ENCODE assay signal across 12 cellular contexts in the genomic region with DNA sequence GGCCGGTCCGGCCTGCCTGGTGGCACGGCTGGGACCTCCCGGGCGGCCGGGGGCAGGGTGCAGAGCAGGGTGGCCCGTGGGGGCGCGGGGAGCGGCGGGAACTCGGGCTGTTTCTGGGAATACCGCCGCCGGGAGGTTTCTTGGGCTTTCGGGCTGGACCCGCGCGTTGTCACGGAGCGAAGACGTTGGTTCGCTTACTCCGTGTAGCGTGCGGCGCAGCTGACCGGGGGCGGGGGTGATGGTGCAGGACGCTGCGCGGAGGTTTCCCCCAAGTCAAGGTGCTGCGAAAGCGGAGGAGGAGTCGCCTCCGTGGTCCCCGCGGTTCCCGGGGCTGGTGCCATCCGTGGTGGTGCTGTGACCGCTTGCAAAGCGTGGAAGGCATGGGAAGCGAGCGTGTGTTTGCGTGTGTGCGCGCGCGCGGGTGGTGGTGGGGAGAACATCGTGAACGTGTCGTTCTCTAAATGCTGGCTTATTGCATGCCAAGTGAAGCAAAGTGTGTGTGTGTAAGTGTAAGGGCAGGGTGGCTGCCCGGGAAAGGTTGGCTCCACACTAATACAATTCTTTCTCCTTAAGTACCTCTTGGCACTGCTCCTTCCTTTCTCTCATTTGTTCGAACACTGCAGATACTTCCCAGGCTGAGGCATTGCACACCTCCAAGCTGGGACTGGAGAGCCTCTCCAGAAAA. TPM values are rescaled to one million over a fixed set of nuclear protein-coding genes. Genes with fewer than 3 reads are reported as not detected.
DNase-seq lines count a peak whose midpoint lies in the region; ATAC-seq and TF ChIP-seq lines count a peak whose summit lies in the region.
"Had no signal": no experiment of that assay in that cellular context is flagged by ENCODE, and none has a peak within 500 bp of the region (broad histone marks: within the 10 kb centered on the region; RNA-seq: fewer than 3 reads in every experiment).

No MANE protein-coding gene starts in this region.

- H3K4me3 Mint-ChIP-seq in CD4-positive, alpha-beta memory T cell, result peak overlapping the region in 6 of 8 donors; percentile 27 to 73 (median 54)
- H3K4me3 Mint-ChIP-seq in osteocyte (ENCODE audit: unreplicated experiment), result peak overlapping the region; percentile 62

- POLR2A ChIA-PET in CD4-positive, alpha-beta memory T cell (lab: Charles Lee; ENCODE audit: partially characterized antibody), result no interaction called here

- no peak for DNase-seq in CD4-positive, alpha-beta memory T cell
- DNase-seq in NCI-H2171 (lab: John Stamatoyannopoulos, UW), result peak; percentile 20
- DNase-seq in foreskin keratinocyte, result no peak
- no peak for DNase-seq in osteocyte (ENCODE audit: extremely low spot score, unreplicated experiment)
- DNase-seq in SHP77 treated with DMSO at 0.1 percent for 48 hours (lab: John Stamatoyannopoulos, UW), result no peak
- no peak for DNase-seq in H4 (ENCODE audit: low spot score)
- no peak for DNase-seq in NCI-H2227 treated with DMSO at 0.1 percent for 48 hours (lab: John Stamatoyannopoulos, UW)
- DNase-seq in EL, result no peak
- DNase-seq: DND-41 had no signal

- peaks cover 34 to 39% of the 10 kb centered on the region in 2 donors for H3K27me3 Mint-ChIP-seq in CD4-positive, alpha-beta memory T cell
- H3K27me3 Mint-ChIP-seq in osteocyte (ENCODE audit: unreplicated experiment), result peaks cover 44% of the 10 kb centered on the region

- intact Hi-C loops in CD4-positive, alpha-beta memory T cell (cut with micrococcal nuclease), result no loop called here

- CTCF ChIA-PET in CD4-positive, alpha-beta memory T cell (lab: Charles Lee; ENCODE audit: partially characterized antibody), result interaction anchor here (1.3 kb wide), 1 partner anchor 12 kb away, joined by 3 read pairs; no protein-coding TSS in a partner anchor

- no peaks in the 10 kb centered on the region for H3K9me3 ChIP-seq in CD4-positive, alpha-beta memory T cell (ENCODE audit: control insufficient read depth in 1 of 2, low read length in 2 of 2)
- H3K9me3 ChIP-seq: neutrophil had no signal

- H3K4me1 Mint-ChIP-seq in CD4-positive, alpha-beta memory T cell, result peaks cover 10 to 22% (median 14%) of the 10 kb centered on the region in 4 donors
- peaks cover 15% of the 10 kb centered on the region for H3K4me1 Mint-ChIP-seq in osteocyte (ENCODE audit: unreplicated experiment)

- TF ChIP-seq CTCF in foreskin keratinocyte (conservative IDR thresholded peaks at IDR 0.05), result no peak
- TF ChIP-seq CTCF in osteocyte (IDR thresholded peaks at IDR 0.05), result no peak

- no peaks in the 10 kb centered on the region for H3K4me1 ChIP-seq in CD4-positive, alpha-beta memory T cell (ENCODE audit: insufficient read depth, low read length)
- no peaks in the 10 kb centered on the region for H3K4me1 ChIP-seq in foreskin keratinocyte

- ATAC-seq in foreskin keratinocyte, result peak; percentile 29

- H3K27me3 ChIP-seq in CD4-positive, alpha-beta memory T cell (ENCODE audit: insufficient read depth, low read length), result peaks cover 13% of the 10 kb centered on the region
- H3K27me3 ChIP-seq in foreskin keratinocyte, result peaks cover 44% of the 10 kb centered on the region

- H3K4me3 ChIP-seq in CD4-positive, alpha-beta memory T cell (ENCODE audit: low read length in 2 of 2), result no peak overlapping the region

- H3K9me3 Mint-ChIP-seq in CD4-positive, alpha-beta memory T cell, result no peaks in the 10 kb centered on the region
- no peaks in the 10 kb centered on the region for H3K9me3 Mint-ChIP-seq in osteocyte (ENCODE audit: unreplicated experiment)

- peaks cover 0 to 4% of the 10 kb centered on the region in 2 donors for H3K36me3 Mint-ChIP-seq in CD4-positive, alpha-beta memory T cell
- no peaks in the 10 kb centered on the region for H3K36me3 Mint-ChIP-seq in osteocyte (ENCODE audit: unreplicated experiment)

- peak overlapping the region in 1 of 7 donors; percentile 30 for H3K27ac Mint-ChIP-seq in CD4-positive, alpha-beta memory T cell
- H3K27ac Mint-ChIP-seq in osteocyte (ENCODE audit: unreplicated experiment), result no peak overlapping the region

- no peak overlapping the region for H3K27ac ChIP-seq in CD4-positive, alpha-beta memory T cell (ENCODE audit: low read depth, low read length)
- no peak overlapping the region for H3K27ac ChIP-seq in foreskin keratinocyte
- H3K27ac ChIP-seq: KMS-11, neutrophil had no signal

- H3K36me3 ChIP-seq in CD4-positive, alpha-beta memory T cell (ENCODE audit: insufficient read depth, low read length), result no peaks in the 10 kb centered on the region
- H3K36me3 ChIP-seq: neutrophil had no signal

RNA-seq across cellular contexts. Expression of gene RYR2, which starts 1.1 kb away (rescaled TPM):
- total RNA-seq in CD4-positive, alpha-beta memory T cell, result not detected
- polyA plus RNA-seq in CD4-positive, alpha-beta memory T cell, result not detected
- total RNA-seq in foreskin keratinocyte, result not detected in 2 replicates
- polyA plus RNA-seq in foreskin keratinocyte, result not detected in 2 replicates
- 0.03 and 0.05 TPM in 2 replicates for total RNA-seq in osteocyte
- 1.4 and 1.7 TPM in 2 replicates for total RNA-seq in H4 (2014; rRNA removed; shearing (Covaris generic))
- total RNA-seq: T-helper 1 cell treated with Interleukin-12 subunit alpha and Interleukin-12 subunit beta and Interleukin-4 antibody, amounts not matched to agents 30 ng/mL and 1 ng/mL, for 36 hours had no signal

RNA-seq across cellular contexts. Expression of gene MT1HL1, which starts 38.8 kb away (rescaled TPM):
- not detected for total RNA-seq in CD4-positive, alpha-beta memory T cell
- polyA plus RNA-seq in CD4-positive, alpha-beta memory T cell, result not detected
- total RNA-seq in foreskin keratinocyte (not detected in 2 replicates), osteocyte (not detected in 2 replicates)
- polyA plus RNA-seq in foreskin keratinocyte, result not detected in 2 replicates
- not detected in 2 replicates for total RNA-seq in H4 (2014; rRNA removed; shearing (Covaris generic))
- total RNA-seq: T-helper 1 cell treated with Interleukin-12 subunit alpha and Interleukin-12 subunit beta and Interleukin-4 antibody, amounts not matched to agents 30 ng/mL and 1 ng/mL, for 36 hours had no signal
